ENCODE assay signal across 24 cellular contexts in genomic region chr11:110168404-110168803, GRCh38.
"Had no signal": no experiment of that assay in that cellular context is flagged by ENCODE, and none has a peak within 500 bp of the region (broad histone marks: within the 10 kb centered on the region; RNA-seq: fewer than 3 reads in every experiment).

No MANE protein-coding gene starts in this region.

- H3K4me1 ChIP-seq: ascending aorta, body of pancreas, Peyer's patch had no signal

- H3K9me3 Mint-ChIP-seq: activated naive CD4-positive, alpha-beta T cell treated with anti-CD3 and anti-CD28 coated beads, Interleukin-2, amount 50 U/mL, for 72 hours; activated naive CD8-positive, alpha-beta T cell treated with anti-CD3 and anti-CD28 coated beads, Interleukin-2, amount 50 U/mL, for 24 hours; activated T-cell treated with anti-CD3 and anti-CD28 coated beads, Interleukin-2, amount 50 U/mL, for 24 hours; activated T-helper 1 cell treated with anti-CD3 and anti-CD28 coated beads, Interleukin-12 subunit alpha, Interleukin-12 subunit beta, Interleukin-2, Interleukin-4 antibody, amounts not matched to agents 30 ng/mL and 10 ng/mL and 1 ng/mL, durations not matched to agents 14 hours and 24 hours and 36 hours; T-helper 1 cell treated with Interleukin-12 subunit alpha and Interleukin-12 subunit beta and Interleukin-4 antibody, amounts not matched to agents 30 μg/mL and 1 μg/mL, for 36 hours had no signal

- H3K4me3 Mint-ChIP-seq: activated CD8-positive, alpha-beta memory T cell treated with anti-CD3 and anti-CD28 coated beads, Interleukin-2, amount 10 ng/mL, durations not matched to agents 7 days and 5 days; activated naive CD8-positive, alpha-beta T cell treated with anti-CD3 and anti-CD28 coated beads, Interleukin-2, amount 50 U/mL, for 24 hours; activated T-cell treated with anti-CD3 and anti-CD28 coated beads, Interleukin-2, amount 50 U/mL, for 24 hours; activated T-helper 1 cell treated with anti-CD3 and anti-CD28 coated beads, Interleukin-12 subunit alpha, Interleukin-12 subunit beta, Interleukin-2, Interleukin-4 antibody, amounts not matched to agents 30 ng/mL and 10 ng/mL and 1 ng/mL, durations not matched to agents 14 hours and 24 hours and 36 hours; T-helper 1 cell treated with Interleukin-12 subunit alpha and Interleukin-12 subunit beta and Interleukin-4 antibody, amounts not matched to agents 30 μg/mL and 1 μg/mL, for 36 hours had no signal

- H3K9me3 ChIP-seq: ascending aorta, body of pancreas, Peyer's patch had no signal

- H3K36me3 Mint-ChIP-seq: activated CD8-positive, alpha-beta memory T cell treated with anti-CD3 and anti-CD28 coated beads, Interleukin-2, amount 10 ng/mL, durations not matched to agents 7 days and 5 days; activated naive CD4-positive, alpha-beta T cell treated with anti-CD3 and anti-CD28 coated beads, Interleukin-2, amount 50 U/mL, for 72 hours had no signal

- DNase-seq: activated CD4-positive, alpha-beta T cell treated with anti-CD3 and anti-CD28 coated beads for 48 hours; activated CD4-positive, alpha-beta T cell treated with anti-CD3 and anti-CD28 coated beads, Interleukin-2, amount 50 U/mL, for 48 hours; activated CD8-positive, alpha-beta memory T cell treated with anti-CD3 and anti-CD28 coated beads, Interleukin-2, amount 10 ng/mL, durations not matched to agents 7 days and 5 days; activated effector memory CD4-positive, alpha-beta T cell treated with Interleukin-2 at 50 U/mL for 16 hours; activated naive CD4-positive, alpha-beta T cell; activated naive CD8-positive, alpha-beta T cell treated with anti-CD3 and anti-CD28 coated beads, Interleukin-2, amount 50 U/mL, for 24 hours; activated T-cell treated with anti-CD3 and anti-CD28 coated beads, Interleukin-2, amount 50 U/mL, for 24 hours; amniotic stem cell; body of pancreas; central memory CD4-positive, alpha-beta T cell; MM.1S; NCI-H1105; NCI-H1436; NCI-H1694 treated with DMSO at 0.1 percent for 48 hours; NCI-H2081; NCI-H510A treated with DMSO at 0.1 percent for 48 hours; Peyer's patch; SHP77 had no signal

- H3K4me1 Mint-ChIP-seq: activated CD8-positive, alpha-beta memory T cell treated with anti-CD3 and anti-CD28 coated beads, Interleukin-2, amount 10 ng/mL, durations not matched to agents 7 days and 5 days had no signal

- H3K27me3 ChIP-seq: ascending aorta, body of pancreas, Peyer's patch had no signal

- H3K4me3 ChIP-seq: ascending aorta, body of pancreas, Peyer's patch had no signal

- FAIRE-seq: bronchial epithelial cell had no signal

- H3K27ac ChIP-seq: ascending aorta, body of pancreas, Peyer's patch had no signal

- H3K27ac Mint-ChIP-seq: activated CD8-positive, alpha-beta memory T cell treated with anti-CD3 and anti-CD28 coated beads, Interleukin-2, amount 10 ng/mL, durations not matched to agents 7 days and 5 days; activated naive CD4-positive, alpha-beta T cell treated with anti-CD3 and anti-CD28 coated beads, Interleukin-2, amount 50 U/mL, for 72 hours; activated naive CD8-positive, alpha-beta T cell treated with anti-CD3 and anti-CD28 coated beads, Interleukin-2, amount 50 U/mL, for 24 hours; activated T-cell treated with anti-CD3 and anti-CD28 coated beads, Interleukin-2, amount 50 U/mL, for 24 hours; activated T-helper 1 cell treated with anti-CD3 and anti-CD28 coated beads, Interleukin-12 subunit alpha, Interleukin-12 subunit beta, Interleukin-2, Interleukin-4 antibody, amounts not matched to agents 30 ng/mL and 10 ng/mL and 1 ng/mL, durations not matched to agents 14 hours and 24 hours and 36 hours; T-helper 1 cell treated with Interleukin-12 subunit alpha and Interleukin-12 subunit beta and Interleukin-4 antibody, amounts not matched to agents 30 μg/mL and 1 μg/mL, for 36 hours had no signal

- ATAC-seq: activated CD4-positive, CD25-positive, alpha-beta regulatory T cell treated with anti-CD3 and anti-CD28 coated beads, Interleukin-2, amount 50 U/mL, for 24 hours; activated CD8-positive, alpha-beta memory T cell treated with anti-CD3 and anti-CD28 coated beads, Interleukin-2, amount 10 ng/mL, durations not matched to agents 7 days and 5 days; activated naive CD4-positive, alpha-beta T cell treated with anti-CD3 and anti-CD28 coated beads, Interleukin-2, amount 50 U/mL, for 72 hours; activated naive CD8-positive, alpha-beta T cell treated with anti-CD3 and anti-CD28 coated beads, Interleukin-2, amount 50 U/mL, for 24 hours; body of pancreas had no signal
